Comparison of ENCODE assay signal across 1 cellular context in genomic region chr1:27489973-27490741, GRCh38.
TF ChIP-seq lines count a peak whose summit lies in the region.

WASF2 (minus strand) TSS chr1:27490167; CDS start chr1:27428890, 61,277 bp downstream.

TF ChIP-seq in GM12878, 131 proteins besides CTCF, POLR2A, EP300 and RAD21 (continued from another document):
- TF ChIP-seq PRDM15 (CRISPR knock-in tag; IDR thresholded peaks at IDR 0.05): no peak
